Comparison of ENCODE assay signal across 9 cellular contexts in the genomic region with DNA sequence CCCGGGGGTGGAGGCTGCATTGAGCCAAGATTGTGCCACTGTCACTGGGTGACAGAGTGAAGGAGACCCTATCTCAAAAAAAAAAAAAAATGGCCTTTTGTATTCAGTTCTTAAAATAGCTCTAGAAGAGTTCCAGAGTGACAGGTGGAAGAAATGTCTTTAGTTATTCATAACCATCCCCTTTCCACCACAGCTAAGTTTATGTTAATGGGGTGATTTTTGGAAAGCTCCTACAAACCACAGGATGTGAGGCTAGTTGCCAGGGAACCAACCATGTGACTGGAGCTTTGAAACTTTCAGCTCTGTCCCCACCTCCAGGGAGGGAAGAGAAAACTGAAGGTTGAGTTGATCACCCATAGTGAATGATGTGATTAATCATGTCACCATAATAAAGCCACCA. TPM values are rescaled to one million over a fixed set of nuclear protein-coding genes. Genes with fewer than 3 reads are reported as not detected.
A peak's percentile ranks its signal among the peaks of the same experiment; 100 is the strongest.
DNase-seq lines count a peak whose midpoint lies in the region; ATAC-seq, FAIRE-seq and TF ChIP-seq lines count a peak whose summit lies in the region.
"Had no signal": no experiment of that assay in that cellular context is flagged by ENCODE, and none has a peak within 500 bp of the region (broad histone marks: within the 10 kb centered on the region; RNA-seq: fewer than 3 reads in every experiment).

No MANE protein-coding gene starts in this region.

- H3K27me3 Mint-ChIP-seq in activated T-helper 17 cell treated with anti-CD3 and anti-CD28 coated beads, Interleukin-2, amount 50 U/mL, for 72 hours = no peaks in the 10 kb centered on the region

- no peaks in the 10 kb centered on the region for H3K27me3 ChIP-seq in WERI-Rb-1 (ENCODE audit: insufficient read depth, low read depth, severe bottlenecking)

- no peak overlapping the region for H3K27ac ChIP-seq in WERI-Rb-1
- H3K27ac ChIP-seq: psoas muscle had no signal

- DNase-seq in GM18507 (ENCODE audit: extremely low spot score, insufficient read length, low read depth) (no peak), LHCN-M2 (ENCODE audit: low read depth) (peak; percentile 55), WERI-Rb-1 (no peak), 8988T (no peak), mesenteric fat pad (ENCODE audit: low spot score) (no peak), NCI-H187 (lab: John Stamatoyannopoulos, UW) (no peak)
- DNase-seq in stimulated activated CD4-positive, alpha-beta T cell treated with anti-CD3 and anti-CD28 coated beads, Interleukin-4, amount 100 ng/mL, for 24 hours = peak; percentile 71
- DNase-seq: psoas muscle had no signal

- peak overlapping the region; percentile 77 for H3K27ac Mint-ChIP-seq in activated T-helper 17 cell treated with anti-CD3 and anti-CD28 coated beads, Interleukin-2, amount 50 U/mL, for 72 hours

- peak overlapping the region; percentile 37 for H3K4me3 Mint-ChIP-seq in activated T-helper 17 cell treated with anti-CD3 and anti-CD28 coated beads, Interleukin-2, amount 50 U/mL, for 72 hours

- H3K4me3 ChIP-seq in WERI-Rb-1 (ENCODE audit: low read depth, low read length) = no peak overlapping the region
- H3K4me3 ChIP-seq: psoas muscle had no signal

- peaks cover 14% of the 10 kb centered on the region for H3K36me3 ChIP-seq in WERI-Rb-1

- no peaks in the 10 kb centered on the region for H3K9me3 Mint-ChIP-seq in activated T-helper 17 cell treated with anti-CD3 and anti-CD28 coated beads, Interleukin-2, amount 50 U/mL, for 72 hours

- peaks cover 16% of the 10 kb centered on the region for H3K36me3 Mint-ChIP-seq in activated T-helper 17 cell treated with anti-CD3 and anti-CD28 coated beads, Interleukin-2, amount 50 U/mL, for 72 hours (ENCODE audit: low read depth)

- peak; percentile 84 for FAIRE-seq in GM18507 (lab: Jason Lieb, UNC)

- no peak for TF ChIP-seq CTCF in WERI-Rb-1 (IDR thresholded peaks at IDR 0.05; ENCODE audit: low read depth, low read length)

- ATAC-seq in activated T-helper 17 cell treated with anti-CD3 and anti-CD28 coated beads, Interleukin-2, amount 50 U/mL, for 72 hours (replicated peaks) = peak; percentile 100
- ATAC-seq: psoas muscle had no signal

- H3K4me1 Mint-ChIP-seq in activated T-helper 17 cell treated with anti-CD3 and anti-CD28 coated beads, Interleukin-2, amount 50 U/mL, for 72 hours = no peaks in the 10 kb centered on the region

- no peaks in the 10 kb centered on the region for H3K9me3 ChIP-seq in WERI-Rb-1 (ENCODE audit: severe bottlenecking)
- H3K9me3 ChIP-seq: psoas muscle had no signal

RNA-seq across cellular contexts. Expression of a gene that starts 6.9 kb away (rescaled TPM):
- total RNA-seq in LHCN-M2 (2014; rRNA removed) (6.4 and 10.3 TPM in 2 replicates), mesenteric fat pad (4.6 TPM)
- polyA plus RNA-seq in LHCN-M2 (2012) = 1.7 TPM
- total RNA-seq in activated T-helper 17 cell treated with anti-CD3 and anti-CD28 coated beads, Interleukin-2, amount 50 U/mL, for 72 hours = 10 to 100 TPM in 1 of 2 donors, 1 to 10 TPM in 1; 7.3 to 11.1 TPM

RNA-seq across cellular contexts. Expression of a gene that starts 7.0 kb away (rescaled TPM):
- total RNA-seq in LHCN-M2 (2014; rRNA removed) (8.4 and 11.5 TPM in 2 replicates), mesenteric fat pad (24.1 TPM)
- 6.4 TPM for polyA plus RNA-seq in LHCN-M2 (2012)
- total RNA-seq in activated T-helper 17 cell treated with anti-CD3 and anti-CD28 coated beads, Interleukin-2, amount 50 U/mL, for 72 hours = 10 to 100 TPM; 16.7 to 19.0 TPM

RNA-seq across cellular contexts. Expression of a gene that starts 52.4 kb away (rescaled TPM):
- total RNA-seq in LHCN-M2 (2014; rRNA removed) = 5.5 and 6.0 TPM in 2 replicates
- polyA plus RNA-seq in LHCN-M2 (2012) = 2.3 TPM
- total RNA-seq in activated T-helper 17 cell treated with anti-CD3 and anti-CD28 coated beads, Interleukin-2, amount 50 U/mL, for 72 hours = 1 to 10 TPM; 4.1 to 6.1 TPM
- total RNA-seq in mesenteric fat pad = 7.9 TPM

Comparison
In these comparisons a context has a peak if more than half of its experiments do, and no peak if none do; other contexts are left out.
1. DNase-seq: peak in LHCN-M2 (single experiment) and stimulated activated CD4-positive, alpha-beta T cell treated with anti-CD3 and anti-CD28 coated beads, Interleukin-4, amount 100 ng/mL, for 24 hours (single experiment); none in GM18507 (single experiment), WERI-Rb-1 (single experiment), 8988T (single experiment), mesenteric fat pad (single experiment) and NCI-H187 (0 of 2).